ENCODE assay signal across 8 cellular contexts in the genomic region with DNA sequence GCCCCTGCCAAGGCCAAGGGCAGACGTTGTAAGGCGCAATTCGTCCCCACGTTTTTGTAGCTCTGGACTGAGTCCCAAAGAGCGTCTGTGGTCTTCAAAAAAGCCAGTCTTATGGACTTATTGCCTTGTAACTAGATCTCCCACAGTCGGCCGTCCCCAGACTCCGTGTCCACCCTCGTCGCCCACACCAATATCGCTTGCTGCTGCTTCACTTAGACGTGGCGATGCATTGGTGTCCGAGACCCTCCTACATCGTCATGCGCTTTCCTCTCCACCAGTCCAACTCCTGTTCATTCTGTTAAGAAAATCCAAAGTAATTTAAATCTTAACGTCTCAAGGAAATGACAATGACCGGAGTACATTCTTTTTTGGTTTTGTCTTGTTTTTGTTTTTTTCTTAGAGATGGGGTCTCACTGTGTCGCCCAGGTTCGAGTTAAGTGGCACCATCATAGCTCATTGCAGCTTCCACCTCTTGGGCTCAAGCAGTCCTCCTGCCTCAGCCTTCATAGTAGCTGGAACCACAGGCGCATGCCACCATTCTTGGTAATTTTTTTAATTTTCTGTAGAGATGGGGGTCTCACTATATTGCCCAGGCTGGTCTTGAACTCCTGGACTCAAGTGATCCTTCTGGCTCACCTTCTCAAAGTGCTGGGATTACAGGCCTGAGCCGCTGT. TPM values are rescaled to one million over a fixed set of nuclear protein-coding genes. Genes with fewer than 3 reads are reported as not detected.
DNase-seq lines count a peak whose midpoint lies in the region; ATAC-seq lines count a peak whose summit lies in the region.

No MANE protein-coding gene starts in this region.

- H3K9me3 Mint-ChIP-seq in activated naive CD4-positive, alpha-beta T cell treated with anti-CD3 and anti-CD28 coated beads for 36 hours, result no peaks in the 10 kb centered on the region
- no peaks in the 10 kb centered on the region for H3K9me3 Mint-ChIP-seq in activated T-helper 2 cell treated with anti-CD3 and anti-CD28 coated beads, Interferon-gamma antibody, Interleukin-2, Interleukin-4, amounts not matched to agents 10 μg/mL and 5 μg/mL and 100 μg/mL, durations not matched to agents 14 hours and 24 hours and 36 hours
- no peaks in the 10 kb centered on the region for H3K9me3 Mint-ChIP-seq in stimulated activated memory B cell treated with anti-CD40 and anti-IgM and Interleukin-4, amounts not matched to agents 10 μg/mL and 1 μg/mL and 100 μg/mL, for 72 hours

- no peaks in the 10 kb centered on the region for H3K27me3 Mint-ChIP-seq in activated naive CD4-positive, alpha-beta T cell treated with anti-CD3 and anti-CD28 coated beads for 36 hours (ENCODE audit: low read depth)
- no peaks in the 10 kb centered on the region for H3K27me3 Mint-ChIP-seq in activated T-helper 2 cell treated with anti-CD3 and anti-CD28 coated beads, Interferon-gamma antibody, Interleukin-2, Interleukin-4, amounts not matched to agents 10 μg/mL and 5 μg/mL and 100 μg/mL, durations not matched to agents 14 hours and 24 hours and 36 hours (ENCODE audit: low read depth)
- no peaks in the 10 kb centered on the region for H3K27me3 Mint-ChIP-seq in stimulated activated memory B cell treated with anti-CD40 and anti-IgM and Interleukin-4, amounts not matched to agents 10 μg/mL and 1 μg/mL and 100 μg/mL, for 72 hours

- peaks cover 9% of the 10 kb centered on the region; the same call in 1 of the 2 replicates for H3K36me3 ChIP-seq in iPS DF 6.9 (ENCODE audit: control insufficient read depth, insufficient read depth, low read length)

- H3K27me3 ChIP-seq in iPS DF 6.9 (ENCODE audit: control insufficient read depth, insufficient read depth, low read length), result no peaks in the 10 kb centered on the region

- H3K4me1 ChIP-seq in iPS DF 6.9 (ENCODE audit: control insufficient read depth, insufficient read depth, low read length), result no peaks in the 10 kb centered on the region

- no peak overlapping the region for H3K27ac ChIP-seq in iPS DF 6.9 (ENCODE audit: low read length)

- H3K4me1 Mint-ChIP-seq in activated naive CD4-positive, alpha-beta T cell treated with anti-CD3 and anti-CD28 coated beads for 36 hours (ENCODE audit: low read depth), result peaks cover 45% of the 10 kb centered on the region
- H3K4me1 Mint-ChIP-seq in activated T-helper 2 cell treated with anti-CD3 and anti-CD28 coated beads, Interferon-gamma antibody, Interleukin-2, Interleukin-4, amounts not matched to agents 10 μg/mL and 5 μg/mL and 100 μg/mL, durations not matched to agents 14 hours and 24 hours and 36 hours (ENCODE audit: low read depth), result peaks cover 36% of the 10 kb centered on the region
- H3K4me1 Mint-ChIP-seq in stimulated activated memory B cell treated with anti-CD40 and anti-IgM and Interleukin-4, amounts not matched to agents 10 μg/mL and 1 μg/mL and 100 μg/mL, for 72 hours, result peaks cover 40% of the 10 kb centered on the region

- DNase-seq in activated naive CD4-positive, alpha-beta T cell treated with anti-CD3 and anti-CD28 coated beads for 36 hours, result no peak
- DNase-seq in activated naive CD4-positive, alpha-beta T cell treated with anti-CD3 and anti-CD28 coated beads, Interleukin-2, amount 50 U/mL, for 16 hours, result no peak
- no peak for DNase-seq in activated T-helper 2 cell treated with anti-CD3 and anti-CD28 coated beads, Interferon-gamma antibody, Interleukin-2, Interleukin-4, amounts not matched to agents 10 μg/mL and 5 μg/mL and 100 μg/mL, durations not matched to agents 14 hours and 24 hours and 36 hours (ENCODE audit: low spot score)
- no peak for DNase-seq in iPS DF 6.9 (ENCODE audit: low read depth, low spot score)
- DNase-seq in midbrain (lab: John Stamatoyannopoulos, UW), result no peak
- DNase-seq in HuH-7 (ENCODE audit: low spot score), result no peak

- peaks cover 13% of the 10 kb centered on the region for H3K36me3 Mint-ChIP-seq in activated naive CD4-positive, alpha-beta T cell treated with anti-CD3 and anti-CD28 coated beads for 36 hours (ENCODE audit: low read depth)
- H3K36me3 Mint-ChIP-seq in activated T-helper 2 cell treated with anti-CD3 and anti-CD28 coated beads, Interferon-gamma antibody, Interleukin-2, Interleukin-4, amounts not matched to agents 10 μg/mL and 5 μg/mL and 100 μg/mL, durations not matched to agents 14 hours and 24 hours and 36 hours (ENCODE audit: low read depth), result peaks cover 32% of the 10 kb centered on the region
- H3K36me3 Mint-ChIP-seq in stimulated activated memory B cell treated with anti-CD40 and anti-IgM and Interleukin-4, amounts not matched to agents 10 μg/mL and 1 μg/mL and 100 μg/mL, for 72 hours, result peaks cover 6% of the 10 kb centered on the region

- H3K9me3 ChIP-seq in iPS DF 6.9 (ENCODE audit: control insufficient read depth, insufficient read depth, low read length), result no peaks in the 10 kb centered on the region

- WGBS in iPS DF 6.9 (ENCODE audit: insufficient coverage, insufficient read length), result no CpG with 5 or more reads among the region's 22 CpGs

- peak overlapping the region; percentile 62 for H3K4me3 ChIP-seq in iPS DF 6.9 (ENCODE audit: low read length)

- CTCF ChIA-PET in activated naive CD4-positive, alpha-beta T cell treated with anti-CD3 and anti-CD28 coated beads for 36 hours (lab: Charles Lee), result interaction anchor here (0.7 to 1.4 kb wide), 5 partner anchors 19 to 226 kb away, joined by 3 to 5 read pairs (median 3); a partner anchor contains a TSS

- intact Hi-C loops in activated naive CD4-positive, alpha-beta T cell treated with anti-CD3 and anti-CD28 coated beads for 36 hours (cut with micrococcal nuclease), result loop anchor here (2.0 to 5.0 kb wide), 3 partner anchors 193 to 419 kb away; a partner anchor contains a TSS
- intact Hi-C loops in activated T-helper 2 cell treated with anti-CD3 and anti-CD28 coated beads, Interferon-gamma antibody, Interleukin-2, Interleukin-4, amounts not matched to agents 10 μg/mL and 5 μg/mL and 100 μg/mL, durations not matched to agents 14 hours and 24 hours and 36 hours (cut with micrococcal nuclease), result loop anchor here (2.0 to 5.0 kb wide), 2 partner anchors 191 to 403 kb away; a partner anchor contains a TSS

- peak overlapping the region; percentile 98 for H3K4me3 Mint-ChIP-seq in activated naive CD4-positive, alpha-beta T cell treated with anti-CD3 and anti-CD28 coated beads for 36 hours
- H3K4me3 Mint-ChIP-seq in activated T-helper 2 cell treated with anti-CD3 and anti-CD28 coated beads, Interferon-gamma antibody, Interleukin-2, Interleukin-4, amounts not matched to agents 10 μg/mL and 5 μg/mL and 100 μg/mL, durations not matched to agents 14 hours and 24 hours and 36 hours (ENCODE audit: low read depth), result peak overlapping the region; percentile 96
- peak overlapping the region; percentile 99 for H3K4me3 Mint-ChIP-seq in stimulated activated memory B cell treated with anti-CD40 and anti-IgM and Interleukin-4, amounts not matched to agents 10 μg/mL and 1 μg/mL and 100 μg/mL, for 72 hours

- H3K27ac Mint-ChIP-seq in activated naive CD4-positive, alpha-beta T cell treated with anti-CD3 and anti-CD28 coated beads for 36 hours, result peak overlapping the region; percentile 20
- H3K27ac Mint-ChIP-seq in activated T-helper 2 cell treated with anti-CD3 and anti-CD28 coated beads, Interferon-gamma antibody, Interleukin-2, Interleukin-4, amounts not matched to agents 10 μg/mL and 5 μg/mL and 100 μg/mL, durations not matched to agents 14 hours and 24 hours and 36 hours, result peak overlapping the region; percentile 72
- peak overlapping the region; percentile 83 for H3K27ac Mint-ChIP-seq in stimulated activated memory B cell treated with anti-CD40 and anti-IgM and Interleukin-4, amounts not matched to agents 10 μg/mL and 1 μg/mL and 100 μg/mL, for 72 hours

- ATAC-seq in stimulated activated memory B cell treated with anti-CD40 and anti-IgM and Interleukin-4, amounts not matched to agents 10 μg/mL and 1 μg/mL and 100 μg/mL, for 72 hours, result no peak
- ATAC-seq in GM18870 (IDR thresholded peaks at IDR 0.05; ENCODE audit: unreplicated experiment), result no peak

RNA-seq across cellular contexts. Expression of a gene that starts 0.9 kb away (rescaled TPM):
- total RNA-seq in activated naive CD4-positive, alpha-beta T cell treated with anti-CD3 and anti-CD28 coated beads for 36 hours, result 10 to 100 TPM; 10.1 to 10.6 TPM
- 16.7 and 17.1 TPM in 2 replicates for total RNA-seq in activated T-helper 2 cell treated with anti-CD3 and anti-CD28 coated beads, Interferon-gamma antibody, Interleukin-2, Interleukin-4, amounts not matched to agents 10 μg/mL and 5 μg/mL and 100 μg/mL, durations not matched to agents 14 hours and 24 hours and 36 hours

RNA-seq across cellular contexts. Expression of a gene that starts 33.5 kb away (rescaled TPM):
- total RNA-seq in activated naive CD4-positive, alpha-beta T cell treated with anti-CD3 and anti-CD28 coated beads for 36 hours, result 100 to 1,000 TPM; 155 to 164 TPM
- total RNA-seq in activated T-helper 2 cell treated with anti-CD3 and anti-CD28 coated beads, Interferon-gamma antibody, Interleukin-2, Interleukin-4, amounts not matched to agents 10 μg/mL and 5 μg/mL and 100 μg/mL, durations not matched to agents 14 hours and 24 hours and 36 hours, result 205 and 210 TPM in 2 replicates

Comparison
In these comparisons a context has a peak if more than half of its experiments do, and no peak if none do; other contexts are left out.
1. H3K27ac Mint-ChIP-seq: peak in every context shown above with its lines; median percentile 83 in stimulated activated memory B cell treated with anti-CD40 and anti-IgM and Interleukin-4, amounts not matched to agents 10 μg/mL and 1 μg/mL and 100 μg/mL, for 72 hours; 72 in activated T-helper 2 cell treated with anti-CD3 and anti-CD28 coated beads, Interferon-gamma antibody, Interleukin-2, Interleukin-4, amounts not matched to agents 10 μg/mL and 5 μg/mL and 100 μg/mL, durations not matched to agents 14 hours and 24 hours and 36 hours; 20 in activated naive CD4-positive, alpha-beta T cell treated with anti-CD3 and anti-CD28 coated beads for 36 hours.